In the genomic region with DNA sequence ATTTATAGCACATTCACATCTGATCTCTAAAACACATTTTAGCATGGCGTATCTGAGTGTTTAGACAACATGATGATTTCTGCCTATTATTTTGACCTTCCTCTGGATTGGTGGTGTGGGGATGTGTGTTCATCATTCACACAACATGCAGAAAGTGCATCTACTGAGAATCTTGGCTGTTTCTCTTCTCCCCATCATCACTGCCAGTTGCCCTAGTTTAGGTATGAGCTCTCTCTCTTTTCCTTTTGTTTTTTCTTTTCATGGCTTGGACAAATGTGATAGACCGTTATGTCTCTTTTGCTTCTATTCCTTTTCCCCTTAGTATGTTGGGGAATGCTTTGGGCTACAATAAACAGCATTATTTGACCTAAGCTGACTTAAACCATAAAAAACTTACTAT, we compare ENCODE assay signal across 37 cellular contexts.
"Had no signal": no experiment of that assay in that cellular context is flagged by ENCODE, and none has a peak within 500 bp of the region (broad histone marks: within the 10 kb centered on the region; RNA-seq: fewer than 3 reads in every experiment).

No MANE protein-coding gene starts in this region.

- H3K9me3 ChIP-seq: adrenal gland, ascending aorta, body of pancreas, breast epithelium had no signal

- H3K27ac ChIP-seq: adrenal gland, ascending aorta, body of pancreas, brain microvascular endothelial cell, breast epithelium, cardiac muscle cell had no signal

- DNase-seq: activated effector memory CD4-positive, alpha-beta T cell treated with anti-CD3 and anti-CD28 coated beads, Interleukin-2, amount 50 U/mL, for 16 hours; activated effector memory CD4-positive, alpha-beta T cell treated with Interleukin-2 at 50 U/mL for 16 hours; activated gamma-delta T cell; activated gamma-delta T cell treated with Interleukin-2 at 50 U/mL for 16 hours; activated naive CD4-positive, alpha-beta T cell treated with anti-CD3 and anti-CD28 coated beads for 36 hours; activated naive CD4-positive, alpha-beta T cell treated with anti-CD3 and anti-CD28 coated beads, Interleukin-2, amount 10 ng/mL, durations not matched to agents 7 days and 5 days; activated naive CD4-positive, alpha-beta T cell treated with anti-CD3 and anti-CD28 coated beads, Interleukin-2, amount 50 U/mL, for 16 hours; activated naive CD4-positive, alpha-beta T cell treated with Interleukin-2 at 50 U/mL for 16 hours; activated naive CD8-positive, alpha-beta T cell treated with anti-CD3 and anti-CD28 coated beads for 36 hours; activated naive CD8-positive, alpha-beta T cell treated with anti-CD3 and anti-CD28 coated beads, Interleukin-2, amount 10 ng/mL, durations not matched to agents 7 days and 5 days; activated naive CD8-positive, alpha-beta T cell treated with anti-CD3 and anti-CD28 coated beads, Interleukin-2, amount 50 U/mL, for 24 hours; activated T-cell treated with anti-CD3 and anti-CD28 coated beads, Interleukin-2, amount 50 U/mL, for 1 hour; activated T-cell treated with anti-CD3 and anti-CD28 coated beads, Interleukin-2, amount 50 U/mL, for 24 hours; activated T-cell treated with anti-CD3 and anti-CD28 coated beads, Interleukin-2, amount 50 U/mL, for 4 hours; activated T-cell treated with anti-CD3 and anti-CD28 coated beads, Interleukin-2, amount 50 U/mL, for 48 hours; activated T-cell treated with anti-CD3 and anti-CD28 coated beads, Interleukin-2, amount 50 U/mL, for 72 hours; adrenal gland; amniotic stem cell; amygdala; anterior cingulate cortex; aorta; body of pancreas; brain microvascular endothelial cell; caudate nucleus; central memory CD4-positive, alpha-beta T cell; cerebellar nuclear complex had no signal

- H3K4me3 ChIP-seq: adrenal gland, ascending aorta, body of pancreas, breast epithelium, cardiac muscle cell had no signal

- H3K27ac Mint-ChIP-seq: activated naive CD4-positive, alpha-beta T cell treated with anti-CD3 and anti-CD28 coated beads for 36 hours; activated naive CD4-positive, alpha-beta T cell treated with anti-CD3 and anti-CD28 coated beads, Interleukin-2, amount 10 ng/mL, durations not matched to agents 7 days and 5 days; activated naive CD4-positive, alpha-beta T cell treated with anti-CD3 and anti-CD28 coated beads, Interleukin-2, amount 50 U/mL, for 24 hours; activated naive CD4-positive, alpha-beta T cell treated with anti-CD3 and anti-CD28 coated beads, Interleukin-2, amount 50 U/mL, for 72 hours; activated naive CD8-positive, alpha-beta T cell; activated naive CD8-positive, alpha-beta T cell treated with anti-CD3 and anti-CD28 coated beads for 36 hours; activated naive CD8-positive, alpha-beta T cell treated with anti-CD3 and anti-CD28 coated beads, Interleukin-2, amount 10 ng/mL, durations not matched to agents 7 days and 5 days; activated naive CD8-positive, alpha-beta T cell treated with anti-CD3 and anti-CD28 coated beads, Interleukin-2, amount 50 U/mL, for 24 hours; activated T-cell treated with anti-CD3 and anti-CD28 coated beads, Interleukin-2, amount 50 U/mL, for 24 hours; activated T-cell treated with anti-CD3 and anti-CD28 coated beads, Interleukin-2, amount 50 U/mL, for 72 hours; activated T-helper 1 cell treated with anti-CD3 and anti-CD28 coated beads, Interleukin-12 subunit alpha, Interleukin-12 subunit beta, Interleukin-2, Interleukin-4 antibody, amounts not matched to agents 30 ng/mL and 10 ng/mL and 1 ng/mL, durations not matched to agents 14 hours and 24 hours and 36 hours; activated T-helper 17 cell treated with anti-CD3 and anti-CD28 coated beads, Interleukin-2, amount 50 U/mL, for 72 hours; activated T-helper 2 cell treated with anti-CD3 and anti-CD28 coated beads, Interferon-gamma antibody, Interleukin-2, Interleukin-4, amounts not matched to agents 10 μg/mL and 5 μg/mL and 100 μg/mL, durations not matched to agents 14 hours and 24 hours and 36 hours; brain had no signal

- H3K36me3 Mint-ChIP-seq: activated naive CD4-positive, alpha-beta T cell treated with anti-CD3 and anti-CD28 coated beads, Interleukin-2, amount 10 ng/mL, durations not matched to agents 7 days and 5 days; activated naive CD4-positive, alpha-beta T cell treated with anti-CD3 and anti-CD28 coated beads, Interleukin-2, amount 50 U/mL, for 24 hours; activated naive CD4-positive, alpha-beta T cell treated with anti-CD3 and anti-CD28 coated beads, Interleukin-2, amount 50 U/mL, for 72 hours; activated naive CD8-positive, alpha-beta T cell; activated naive CD8-positive, alpha-beta T cell treated with anti-CD3 and anti-CD28 coated beads for 36 hours; activated naive CD8-positive, alpha-beta T cell treated with anti-CD3 and anti-CD28 coated beads, Interleukin-2, amount 10 ng/mL, durations not matched to agents 7 days and 5 days; brain had no signal

- H3K27me3 Mint-ChIP-seq: activated naive CD4-positive, alpha-beta T cell treated with anti-CD3 and anti-CD28 coated beads, Interleukin-2, amount 10 ng/mL, durations not matched to agents 7 days and 5 days; activated naive CD4-positive, alpha-beta T cell treated with anti-CD3 and anti-CD28 coated beads, Interleukin-2, amount 50 U/mL, for 24 hours; activated naive CD8-positive, alpha-beta T cell; activated naive CD8-positive, alpha-beta T cell treated with anti-CD3 and anti-CD28 coated beads, Interleukin-2, amount 10 ng/mL, durations not matched to agents 7 days and 5 days; activated naive CD8-positive, alpha-beta T cell treated with anti-CD3 and anti-CD28 coated beads, Interleukin-2, amount 50 U/mL, for 24 hours; activated T-cell treated with anti-CD3 and anti-CD28 coated beads, Interleukin-2, amount 50 U/mL, for 24 hours; activated T-helper 17 cell treated with anti-CD3 and anti-CD28 coated beads, Interleukin-2, amount 50 U/mL, for 72 hours; central memory CD8-positive, alpha-beta T cell had no signal

- H3K4me3 Mint-ChIP-seq: activated naive CD4-positive, alpha-beta T cell treated with anti-CD3 and anti-CD28 coated beads for 36 hours; activated naive CD4-positive, alpha-beta T cell treated with anti-CD3 and anti-CD28 coated beads, Interleukin-2, amount 10 ng/mL, durations not matched to agents 7 days and 5 days; activated naive CD4-positive, alpha-beta T cell treated with anti-CD3 and anti-CD28 coated beads, Interleukin-2, amount 50 U/mL, for 24 hours; activated naive CD8-positive, alpha-beta T cell; activated naive CD8-positive, alpha-beta T cell treated with anti-CD3 and anti-CD28 coated beads for 36 hours; activated naive CD8-positive, alpha-beta T cell treated with anti-CD3 and anti-CD28 coated beads, Interleukin-2, amount 10 ng/mL, durations not matched to agents 7 days and 5 days; activated naive CD8-positive, alpha-beta T cell treated with anti-CD3 and anti-CD28 coated beads, Interleukin-2, amount 50 U/mL, for 24 hours; activated T-cell treated with anti-CD3 and anti-CD28 coated beads, Interleukin-2, amount 50 U/mL, for 24 hours; activated T-cell treated with anti-CD3 and anti-CD28 coated beads, Interleukin-2, amount 50 U/mL, for 4 hours; activated T-cell treated with anti-CD3 and anti-CD28 coated beads, Interleukin-2, amount 50 U/mL, for 72 hours; activated T-helper 1 cell treated with anti-CD3 and anti-CD28 coated beads, Interleukin-12 subunit alpha, Interleukin-12 subunit beta, Interleukin-2, Interleukin-4 antibody, amounts not matched to agents 30 ng/mL and 10 ng/mL and 1 ng/mL, durations not matched to agents 14 hours and 24 hours and 36 hours; activated T-helper 17 cell treated with anti-CD3 and anti-CD28 coated beads, Interleukin-2, amount 50 U/mL, for 72 hours; brain; central memory CD8-positive, alpha-beta T cell had no signal

- H3K4me1 ChIP-seq: adrenal gland, ascending aorta, breast epithelium had no signal

- H3K9me3 Mint-ChIP-seq: activated naive CD4-positive, alpha-beta T cell treated with anti-CD3 and anti-CD28 coated beads for 36 hours; activated naive CD4-positive, alpha-beta T cell treated with anti-CD3 and anti-CD28 coated beads, Interleukin-2, amount 50 U/mL, for 24 hours; activated naive CD8-positive, alpha-beta T cell treated with anti-CD3 and anti-CD28 coated beads for 36 hours; activated naive CD8-positive, alpha-beta T cell treated with anti-CD3 and anti-CD28 coated beads, Interleukin-2, amount 10 ng/mL, durations not matched to agents 7 days and 5 days; activated naive CD8-positive, alpha-beta T cell treated with anti-CD3 and anti-CD28 coated beads, Interleukin-2, amount 50 U/mL, for 24 hours; activated T-cell treated with anti-CD3 and anti-CD28 coated beads, Interleukin-2, amount 50 U/mL, for 24 hours; activated T-cell treated with anti-CD3 and anti-CD28 coated beads, Interleukin-2, amount 50 U/mL, for 72 hours; activated T-helper 1 cell treated with anti-CD3 and anti-CD28 coated beads, Interleukin-12 subunit alpha, Interleukin-12 subunit beta, Interleukin-2, Interleukin-4 antibody, amounts not matched to agents 30 ng/mL and 10 ng/mL and 1 ng/mL, durations not matched to agents 14 hours and 24 hours and 36 hours; activated T-helper 17 cell treated with anti-CD3 and anti-CD28 coated beads, Interleukin-2, amount 50 U/mL, for 72 hours; activated T-helper 2 cell treated with anti-CD3 and anti-CD28 coated beads, Interferon-gamma antibody, Interleukin-2, Interleukin-4, amounts not matched to agents 10 μg/mL and 5 μg/mL and 100 μg/mL, durations not matched to agents 14 hours and 24 hours and 36 hours had no signal

- H3K36me3 ChIP-seq: adrenal gland, ascending aorta, brain microvascular endothelial cell, breast epithelium, cardiac muscle cell had no signal

- H3K4me1 Mint-ChIP-seq: activated naive CD4-positive, alpha-beta T cell treated with anti-CD3 and anti-CD28 coated beads, Interleukin-2, amount 10 ng/mL, durations not matched to agents 7 days and 5 days; activated naive CD4-positive, alpha-beta T cell treated with anti-CD3 and anti-CD28 coated beads, Interleukin-2, amount 50 U/mL, for 24 hours; activated naive CD8-positive, alpha-beta T cell treated with anti-CD3 and anti-CD28 coated beads for 36 hours; activated naive CD8-positive, alpha-beta T cell treated with anti-CD3 and anti-CD28 coated beads, Interleukin-2, amount 10 ng/mL, durations not matched to agents 7 days and 5 days; activated naive CD8-positive, alpha-beta T cell treated with anti-CD3 and anti-CD28 coated beads, Interleukin-2, amount 50 U/mL, for 24 hours; activated T-helper 17 cell treated with anti-CD3 and anti-CD28 coated beads, Interleukin-2, amount 50 U/mL, for 72 hours; central memory CD8-positive, alpha-beta T cell had no signal
